ENCODE assay signal across 8 cellular contexts in genomic region chr1:181179980-181180964, GRCh38.
A peak's percentile ranks its signal among the peaks of the same experiment; 100 is the strongest.
DNase-seq lines count a peak whose midpoint lies in the region; ATAC-seq and TF ChIP-seq lines count a peak whose summit lies in the region.
"Had no signal": no experiment of that assay in that cellular context is flagged by ENCODE, and none has a peak within 500 bp of the region (broad histone marks: within the 10 kb centered on the region; RNA-seq: fewer than 3 reads in every experiment).

No MANE protein-coding gene starts in this region.

- no peaks in the 10 kb centered on the region for H3K9me3 ChIP-seq in adrenal gland (replicated peaks in 1 of 3)
- no peaks in the 10 kb centered on the region for H3K9me3 ChIP-seq in iPS-18a (ENCODE audit: control insufficient read depth, low read depth, low read length)
- no peaks in the 10 kb centered on the region for H3K9me3 ChIP-seq in colonic mucosa

- H3K4me1 ChIP-seq in adrenal gland (replicated peaks in 1 of 2) = no peaks in the 10 kb centered on the region
- peaks cover 31% of the 10 kb centered on the region for H3K4me1 ChIP-seq in iPS-18a (ENCODE audit: control insufficient read depth, low read depth, low read length)
- no peaks in the 10 kb centered on the region for H3K4me1 ChIP-seq in colonic mucosa

- POLR2A ChIA-PET in HEK293T (lab: Yijun Ruan, JAX) = no interaction called here

- no peaks in the 10 kb centered on the region for H3K27me3 ChIP-seq in adrenal gland
- peaks cover 9% of the 10 kb centered on the region for H3K27me3 ChIP-seq in iPS-18a (ENCODE audit: control insufficient read depth, insufficient read depth, low read length)
- H3K27me3 ChIP-seq in colonic mucosa = no peaks in the 10 kb centered on the region

- H3K4me3 ChIP-seq in adrenal gland (no peak overlapping the region), iPS-18a (ENCODE audit: low read length) (peak overlapping the region; percentile 47), colonic mucosa (no peak overlapping the region)

- CTCF ChIA-PET in HEK293T (lab: Yijun Ruan, JAX) = interaction anchor here (0.6 to 1.5 kb wide), 4 partner anchors 13 to 1365 kb away, joined by 3 to 7 read pairs (median 3); no protein-coding TSS in a partner anchor

- TF ChIP-seq POLR2A in adrenal gland (IDR thresholded peaks at IDR 0.05) = no peak

- no peak for TF ChIP-seq CTCF in adrenal gland (IDR thresholded peaks at IDR 0.05)
- TF ChIP-seq CTCF in colonic mucosa (IDR thresholded peaks at IDR 0.05) = no peak

- intact Hi-C loops in adrenal gland (cut with DNase I) = no loop called here
- intact Hi-C loops in colonic mucosa (cut with DNase I) = no loop called here

- 54 to 62% (median 59%) methylated on average over 14 to 15 of the region's 15 CpGs for WGBS in adrenal gland, 4 donors

- H3K36me3 ChIP-seq in adrenal gland (replicated peaks in 1 of 2) (no peaks in the 10 kb centered on the region), iPS-18a (ENCODE audit: control insufficient read depth, low read depth, low read length) (no peaks in the 10 kb centered on the region), colonic mucosa (no peaks in the 10 kb centered on the region)

- H3K27ac ChIP-seq in adrenal gland (no peak overlapping the region), iPS-18a (ENCODE audit: low read length) (peak overlapping the region; percentile 43), colonic mucosa (no peak overlapping the region)

- H3K9ac ChIP-seq in iPS-18a (ENCODE audit: low read length) (peak overlapping the region; percentile 66), colonic mucosa (ENCODE audit: low read depth in 2 of 2, low read length in 2 of 2) (no peak overlapping the region)

- ATAC-seq in HG02981 (IDR thresholded peaks at IDR 0.05; ENCODE audit: unreplicated experiment) = no peak
- ATAC-seq: Panc1 had no signal

- peak; percentile 34 for DNase-seq in HEK293T (ENCODE audit: extremely low spot score)
- peak; percentile 64 to 85 for DNase-seq in NCI-H526 (lab: John Stamatoyannopoulos, UW)
- peak in 4 of 7 donors; percentile 10 to 83 (median 26) for DNase-seq in adrenal gland
- DNase-seq in stimulated activated CD4-positive, alpha-beta T cell treated with anti-CD3 and anti-CD28 coated beads, Interleukin-4, amount 100 ng/mL, for 1 hour = peak; percentile 47
- DNase-seq in colonic mucosa = no peak

TF ChIP-seq in HEK293T, 16 proteins besides CTCF, POLR2A, EP300 and RAD21:
- TF ChIP-seq ARNT (IDR thresholded peaks at IDR 0.05) = no peak
- no peak for TF ChIP-seq HDGF (IDR thresholded peaks at IDR 0.05; ENCODE audit: borderline replicate concordance)
- TF ChIP-seq NFRKB (IDR thresholded peaks at IDR 0.05) = no peak
- TF ChIP-seq FOXA1 (IDR thresholded peaks at IDR 0.05) = no peak
- no peak for TF ChIP-seq CTBP1 (IDR thresholded peaks at IDR 0.05; ENCODE audit: borderline replicate concordance)
- TF ChIP-seq LEF1 (IDR thresholded peaks at IDR 0.05; ENCODE audit: borderline replicate concordance) = no peak
- TF ChIP-seq PKNOX1 (IDR thresholded peaks at IDR 0.05) = no peak
- TF ChIP-seq FOXM1 (IDR thresholded peaks at IDR 0.05; ENCODE audit: borderline replicate concordance) = no peak
- no peak for TF ChIP-seq ELF4 (IDR thresholded peaks at IDR 0.05)
- no peak for TF ChIP-seq BHLHE40 (IDR thresholded peaks at IDR 0.05; ENCODE audit: borderline replicate concordance)
- TF ChIP-seq TARDBP (IDR thresholded peaks at IDR 0.05) = no peak
- no peak for TF ChIP-seq FOXK2 (IDR thresholded peaks at IDR 0.05)
